Comparison of ENCODE assay signal across 20 cellular contexts in the genomic region with DNA sequence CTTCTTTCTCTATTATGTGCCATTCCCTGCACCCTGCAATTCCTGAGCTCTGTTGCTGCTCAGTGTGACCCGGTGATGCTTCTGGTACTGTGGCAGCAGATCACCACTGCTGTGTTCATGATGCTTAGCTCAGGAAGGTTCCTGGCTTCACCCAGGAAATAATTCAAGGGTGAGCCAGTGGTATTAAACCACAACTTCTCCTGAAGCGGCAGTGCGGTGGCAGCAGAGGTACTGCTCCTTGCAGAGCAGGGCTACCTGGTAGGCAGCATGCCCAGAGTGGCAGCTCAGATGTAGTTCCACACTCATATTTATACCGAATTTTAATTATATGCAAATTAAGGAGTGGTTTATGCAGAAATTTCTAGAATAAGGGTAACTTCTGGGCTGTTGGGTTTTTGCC.
"Had no signal": no experiment of that assay in that cellular context is flagged by ENCODE, and none has a peak within 500 bp of the region (broad histone marks: within the 10 kb centered on the region; RNA-seq: fewer than 3 reads in every experiment).

No MANE protein-coding gene starts in this region.

- H3K9me3 ChIP-seq: adrenal gland had no signal

- H3K27ac ChIP-seq: adrenal gland had no signal

- H3K27me3 ChIP-seq: adrenal gland had no signal

- H3K4me1 ChIP-seq: adrenal gland had no signal

- DNase-seq: activated CD4-positive, alpha-beta T cell treated with anti-CD3 and anti-CD28 coated beads for 36 hours; activated CD8-positive, alpha-beta memory T cell treated with anti-CD3 and anti-CD28 coated beads, Interleukin-2, amount 50 U/mL, for 4 hours; activated CD8-positive, alpha-beta T cell treated with anti-CD3 and anti-CD28 coated beads for 36 hours; activated naive CD4-positive, alpha-beta T cell treated with anti-CD3 and anti-CD28 coated beads, Interleukin-2, amount 50 U/mL, for 16 hours; activated naive CD8-positive, alpha-beta T cell treated with anti-CD3 and anti-CD28 coated beads, Interleukin-2, amount 10 ng/mL, durations not matched to agents 7 days and 5 days; activated T-cell treated with anti-CD3 and anti-CD28 coated beads, Interleukin-2, amount 50 U/mL, for 1 hour; adrenal gland; anterior cingulate cortex; caudate nucleus; Karpas-422; NCI-H1092; NCI-H1417; NCI-H1930; NCI-H2171; NCI-H510A treated with DMSO at 0.1 percent for 48 hours; SIG-M5; T-cell; T-helper 2 cell; T1000 had no signal

- H3K36me3 ChIP-seq: adrenal gland had no signal

- H3K4me3 ChIP-seq: adrenal gland, K562 had no signal
